Comparison of ENCODE assay signal across 14 cellular contexts in genomic region chr21:26909972-26910371, GRCh38. TPM values are rescaled to one million over a fixed set of nuclear protein-coding genes. Genes with fewer than 3 reads are reported as not detected.
DNase-seq lines count a peak whose midpoint lies in the region; ATAC-seq, FAIRE-seq and TF ChIP-seq lines count a peak whose summit lies in the region.
"Had no signal": no experiment of that assay in that cellular context is flagged by ENCODE, and none has a peak within 500 bp of the region (broad histone marks: within the 10 kb centered on the region; RNA-seq: fewer than 3 reads in every experiment).

No MANE protein-coding gene starts in this region.

- CTCF ChIA-PET in activated CD4-positive, alpha-beta memory T cell treated with anti-CD3 and anti-CD28 coated beads, Interleukin-2, amount 10 ng/mL, durations not matched to agents 7 days and 5 days (lab: Charles Lee), result no interaction called here

- peaks cover 0 to 10% (median 0%) of the 10 kb centered on the region in 4 donors for H3K9me3 ChIP-seq in upper lobe of left lung
- H3K9me3 ChIP-seq: lower lobe of right lung had no signal

- WGBS in upper lobe of left lung, 2 donors, result 65 to 73% methylated on average over 3 of the region's 3 CpGs

- no peak overlapping the region for H3K27ac ChIP-seq in upper lobe of left lung
- H3K27ac ChIP-seq: lower lobe of right lung, parathyroid adenoma had no signal

- TF ChIP-seq EP300 in upper lobe of left lung (IDR thresholded peaks at IDR 0.05), result no peak

- no peak overlapping the region for H3K4me3 ChIP-seq in upper lobe of left lung
- H3K4me3 ChIP-seq: lower lobe of right lung had no signal

- H3K4me1 Mint-ChIP-seq in nephron progenitor cell, result no peaks in the 10 kb centered on the region
- H3K4me1 Mint-ChIP-seq in activated CD4-positive, alpha-beta memory T cell treated with anti-CD3 and anti-CD28 coated beads, Interleukin-2, amount 10 ng/mL, durations not matched to agents 7 days and 5 days, result no peaks in the 10 kb centered on the region
- H3K4me1 Mint-ChIP-seq: activated T-helper 17 cell treated with anti-CD3 and anti-CD28 coated beads, Interleukin-2, amount 50 U/mL, for 72 hours had no signal

- H3K27me3 Mint-ChIP-seq in nephron progenitor cell (ENCODE audit: low read depth, poor library complexity), result no peaks in the 10 kb centered on the region
- no peaks in the 10 kb centered on the region for H3K27me3 Mint-ChIP-seq in activated CD4-positive, alpha-beta memory T cell treated with anti-CD3 and anti-CD28 coated beads, Interleukin-2, amount 10 ng/mL, durations not matched to agents 7 days and 5 days

- H3K27me3 ChIP-seq in upper lobe of left lung, result no peaks in the 10 kb centered on the region

- H3K36me3 Mint-ChIP-seq in nephron progenitor cell (ENCODE audit: low read depth), result peaks cover 7% of the 10 kb centered on the region
- no peaks in the 10 kb centered on the region for H3K36me3 Mint-ChIP-seq in activated CD4-positive, alpha-beta memory T cell treated with anti-CD3 and anti-CD28 coated beads, Interleukin-2, amount 10 ng/mL, durations not matched to agents 7 days and 5 days (ENCODE audit: low read depth)

- H3K36me3 ChIP-seq in upper lobe of left lung, result no peaks in the 10 kb centered on the region
- H3K36me3 ChIP-seq: lower lobe of right lung had no signal

- no peak for TF ChIP-seq POLR2A in upper lobe of left lung (IDR thresholded peaks at IDR 0.05)

- no peak for ATAC-seq in upper lobe of left lung (ENCODE audit: low FRiP score in 2 of 2)
- ATAC-seq: activated T-helper 17 cell treated with anti-CD3 and anti-CD28 coated beads, Interleukin-2, amount 50 U/mL, for 72 hours; lower lobe of right lung had no signal

- TF ChIP-seq CTCF in D721Med (IDR thresholded peaks at IDR 0.05; ENCODE audit: insufficient read depth, missing control alignments) (peak; percentile 5), nephron progenitor cell (IDR thresholded peaks at IDR 0.05) (peak; percentile 32), upper lobe of left lung (IDR thresholded peaks at IDR 0.05) (no peak)

- FAIRE-seq in D721Med (lab: Jason Lieb, UNC) (no peak), HTR-8/SVneo (lab: Jason Lieb, UNC) (no peak)

- H3K9me3 Mint-ChIP-seq in nephron progenitor cell, result peaks cover 6% of the 10 kb centered on the region
- H3K9me3 Mint-ChIP-seq in activated CD4-positive, alpha-beta memory T cell treated with anti-CD3 and anti-CD28 coated beads, Interleukin-2, amount 10 ng/mL, durations not matched to agents 7 days and 5 days, result no peaks in the 10 kb centered on the region

- no peak overlapping the region for H3K4me3 Mint-ChIP-seq in nephron progenitor cell
- H3K4me3 Mint-ChIP-seq in activated CD4-positive, alpha-beta memory T cell treated with anti-CD3 and anti-CD28 coated beads, Interleukin-2, amount 10 ng/mL, durations not matched to agents 7 days and 5 days, result no peak overlapping the region
- H3K4me3 Mint-ChIP-seq: activated T-helper 17 cell treated with anti-CD3 and anti-CD28 coated beads, Interleukin-2, amount 50 U/mL, for 72 hours had no signal

- POLR2A ChIA-PET in activated CD4-positive, alpha-beta memory T cell treated with anti-CD3 and anti-CD28 coated beads, Interleukin-2, amount 10 ng/mL, durations not matched to agents 7 days and 5 days (lab: Charles Lee), result no interaction called here

- DNase-seq in D721Med (ENCODE audit: insufficient read length, low spot score) (no peak), HTR-8/SVneo (ENCODE audit: insufficient read length, low spot score) (peak; percentile 17), ecto neural progenitor cell (ENCODE audit: low spot score) (peak; percentile 67), nephron progenitor cell (peak; percentile 49), upper lobe of left lung (no peak), superior temporal gyrus (ENCODE audit: extremely low spot score) (no peak)
- no peak for DNase-seq in stimulated activated CD8-positive, alpha-beta memory T cell treated with anti-CD3 and anti-CD28 coated beads, Interleukin-4, amount 100 ng/mL, for 48 hours
- DNase-seq in activated CD4-positive, alpha-beta memory T cell treated with anti-CD3 and anti-CD28 coated beads, Interleukin-2, amount 10 ng/mL, durations not matched to agents 7 days and 5 days, result no peak
- DNase-seq: activated CD4-positive, alpha-beta T cell treated with anti-CD3 and anti-CD28 coated beads for 48 hours; lower lobe of right lung; NCI-H446 treated with DMSO at 0.1 percent for 48 hours; stimulated activated naive CD4-positive, alpha-beta T cell treated with Interleukin-2 at 50 U/mL for 16 hours had no signal

- no peaks in the 10 kb centered on the region for H3K4me1 ChIP-seq in upper lobe of left lung
- H3K4me1 ChIP-seq: lower lobe of right lung, parathyroid adenoma had no signal

- no peak overlapping the region for H3K27ac Mint-ChIP-seq in nephron progenitor cell
- H3K27ac Mint-ChIP-seq in activated CD4-positive, alpha-beta memory T cell treated with anti-CD3 and anti-CD28 coated beads, Interleukin-2, amount 10 ng/mL, durations not matched to agents 7 days and 5 days, result no peak overlapping the region
- H3K27ac Mint-ChIP-seq: activated T-helper 17 cell treated with anti-CD3 and anti-CD28 coated beads, Interleukin-2, amount 50 U/mL, for 72 hours had no signal

RNA-seq across cellular contexts. Expression of gene ADAMTS5, which starts 56.9 kb away (rescaled TPM):
- 1 to 10 TPM in 4 of 6 donors, under 1 TPM in 2; under 0.01 to 5.9 (median 1.6) TPM for total RNA-seq in upper lobe of left lung
- not detected for total RNA-seq in activated CD4-positive, alpha-beta memory T cell treated with anti-CD3 and anti-CD28 coated beads, Interleukin-2, amount 10 ng/mL, durations not matched to agents 7 days and 5 days
- total RNA-seq: activated T-helper 17 cell treated with anti-CD3 and anti-CD28 coated beads, Interleukin-2, amount 50 U/mL, for 72 hours had no signal

Comparison
In these comparisons a context has a peak if more than half of its experiments do, and no peak if none do; other contexts are left out.
1. DNase-seq: peak in HTR-8/SVneo (single experiment), ecto neural progenitor cell (single experiment) and nephron progenitor cell (single experiment); none in D721Med (single experiment), upper lobe of left lung (0 of 2), superior temporal gyrus (single experiment), stimulated activated CD8-positive, alpha-beta memory T cell treated with anti-CD3 and anti-CD28 coated beads, Interleukin-4, amount 100 ng/mL, for 48 hours (single experiment) and activated CD4-positive, alpha-beta memory T cell treated with anti-CD3 and anti-CD28 coated beads, Interleukin-2, amount 10 ng/mL, durations not matched to agents 7 days and 5 days (single experiment).
2. CTCF ChIP-seq: peak in D721Med (single experiment) and nephron progenitor cell (single experiment); none in upper lobe of left lung (0 of 6).